In the genomic region with DNA sequence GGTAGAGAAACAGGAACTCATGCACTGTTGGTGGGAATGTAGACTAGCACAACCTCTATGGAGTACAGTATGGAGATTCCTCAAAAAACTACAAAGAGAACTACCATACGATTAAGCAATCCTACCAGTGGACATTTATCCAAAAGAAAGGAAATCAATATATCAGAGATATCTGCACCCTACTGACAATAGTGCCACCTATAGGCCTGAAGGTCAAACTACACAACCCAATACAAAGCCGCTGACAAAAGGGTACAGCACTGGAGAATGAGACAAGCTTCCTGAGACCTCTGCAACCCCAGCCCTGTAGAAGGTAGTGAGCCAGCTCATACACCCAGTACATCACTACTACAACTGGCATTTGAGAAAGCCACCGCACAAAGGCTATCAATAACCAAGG, we compare ENCODE assay signal across 10 cellular contexts.
DNase-seq lines count a peak whose midpoint lies in the region; ATAC-seq and TF ChIP-seq lines count a peak whose summit lies in the region.
"Had no signal": no experiment of that assay in that cellular context is flagged by ENCODE, and none has a peak within 500 bp of the region (broad histone marks: within the 10 kb centered on the region; RNA-seq: fewer than 3 reads in every experiment).

No MANE protein-coding gene starts in this region.

- no peaks in the 10 kb centered on the region for H3K79me2 ChIP-seq in PC-9 (ENCODE audit: low read depth)

- no peak for ATAC-seq in stimulated activated naive CD8-positive, alpha-beta T cell treated with anti-CD3 and anti-CD28 coated beads, Interleukin-15, amount 100 ng/mL, for 72 hours
- ATAC-seq in GM21515 (IDR thresholded peaks at IDR 0.05; ENCODE audit: unreplicated experiment) = no peak

- H3K4me3 ChIP-seq in AG04449 (ENCODE audit: low read depth, low read length) = no peak overlapping the region
- no peak overlapping the region for H3K4me3 ChIP-seq in PC-9
- H3K4me3 ChIP-seq: ascending aorta had no signal

- peaks cover 30% of the 10 kb centered on the region for H3K36me3 Mint-ChIP-seq in glutamatergic neuron (ENCODE audit: unreplicated experiment)

- H2AFZ ChIP-seq in PC-9 = no peak overlapping the region

- no peak overlapping the region for H3K4me2 ChIP-seq in PC-9

- H3K36me3 ChIP-seq in PC-9 (ENCODE audit: low read depth) = no peaks in the 10 kb centered on the region
- H3K36me3 ChIP-seq: ascending aorta had no signal

- no peaks in the 10 kb centered on the region for H3K4me1 Mint-ChIP-seq in glutamatergic neuron (ENCODE audit: low read depth, unreplicated experiment)
- no peaks in the 10 kb centered on the region for H3K4me1 Mint-ChIP-seq in stimulated activated naive CD8-positive, alpha-beta T cell treated with anti-CD3 and anti-CD28 coated beads, Interleukin-15, amount 100 ng/mL, for 72 hours
- H3K4me1 Mint-ChIP-seq: activated B cell treated with CpG ODN at 0.5 μM for 24 hours had no signal

- H3K9me3 Mint-ChIP-seq in glutamatergic neuron (ENCODE audit: unreplicated experiment) = peaks cover 9% of the 10 kb centered on the region
- peaks cover 22 to 27% of the 10 kb centered on the region in 2 donors for H3K9me3 Mint-ChIP-seq in stimulated activated naive CD8-positive, alpha-beta T cell treated with anti-CD3 and anti-CD28 coated beads, Interleukin-15, amount 100 ng/mL, for 72 hours

- H3K9me3 ChIP-seq in PC-9 (ENCODE audit: insufficient read depth, low read depth) = 0 out of 2 replicates have a peak, but pooled peaks cover 2% of the 10 kb centered on the region

- no peaks in the 10 kb centered on the region for H4K20me1 ChIP-seq in PC-9 (ENCODE audit: insufficient read depth)

- no peaks in the 10 kb centered on the region for H3F3A ChIP-seq in PC-9 (ENCODE audit: insufficient read depth, low read depth)

- CTCF ChIA-PET in AG04449 (lab: Yijun Ruan, JAX) (interaction anchor here (0.8 to 4.3 kb wide), 3 partner anchors 14 to 42 kb away, joined by 4 to 20 read pairs (median 5); no protein-coding TSS in a partner anchor), PC-9 (lab: Charles Lee) (no interaction called here)

- H3K4me1 ChIP-seq in PC-9 (replicated peaks; ENCODE audit: insufficient read depth) = no peaks in the 10 kb centered on the region
- H3K4me1 ChIP-seq: ascending aorta had no signal

- TF ChIP-seq CTCF in AG04449 (IDR thresholded peaks at IDR 0.05; ENCODE audit: insufficient read depth, low read length, missing control alignments) (peak; percentile 12), GM12873 (IDR thresholded peaks at IDR 0.05; ENCODE audit: insufficient read depth, low read depth, low read length, missing control alignments) (peak; percentile 63), PC-9 (conservative IDR thresholded peaks at IDR 0.05) (peak; percentile 54; the same call in 1 of the 2 replicates), glutamatergic neuron (IDR thresholded peaks at IDR 0.05; ENCODE audit: partially characterized antibody, unreplicated experiment) (peak; percentile 73)

- no peak overlapping the region for H3K4me3 Mint-ChIP-seq in glutamatergic neuron (ENCODE audit: unreplicated experiment)
- no peak overlapping the region for H3K4me3 Mint-ChIP-seq in stimulated activated naive CD8-positive, alpha-beta T cell treated with anti-CD3 and anti-CD28 coated beads, Interleukin-15, amount 100 ng/mL, for 72 hours
- H3K4me3 Mint-ChIP-seq: activated B cell treated with CpG ODN at 0.5 μM for 24 hours had no signal

- no peaks in the 10 kb centered on the region for H3K9me2 ChIP-seq in PC-9 (ENCODE audit: insufficient read depth)

- intact Hi-C loops in PC-9 (cut with micrococcal nuclease; ENCODE audit: unreplicated experiment) = no loop called here

- H3K27me3 ChIP-seq in PC-9 (ENCODE audit: insufficient read depth, low read depth) = no peaks in the 10 kb centered on the region
- H3K27me3 ChIP-seq: ascending aorta had no signal

- POLR2A ChIA-PET in AG04449 (lab: Yijun Ruan, JAX) = no interaction called here
- POLR2A ChIA-PET in PC-9 (lab: Charles Lee; ENCODE audit: unreplicated experiment) = no interaction called here

- no peak overlapping the region for H3K27ac ChIP-seq in PC-9
- H3K27ac ChIP-seq: ascending aorta had no signal

- DNase-seq in AG04449 (ENCODE audit: low read depth, low spot score) = no peak
- DNase-seq in PC-9 = no peak
- no peak for DNase-seq in glutamatergic neuron
- DNase-seq in stimulated activated naive CD8-positive, alpha-beta T cell treated with anti-CD3 and anti-CD28 coated beads, Interleukin-15, amount 100 ng/mL, for 72 hours = no peak
- DNase-seq in germinal center (ENCODE audit: low spot score) = no peak
- DNase-seq in NCI-H2196 (lab: John Stamatoyannopoulos, UW; ENCODE audit: unreplicated experiment) = no peak
- DNase-seq: activated B cell treated with CpG ODN at 0.5 μM for 24 hours had no signal

- no peak overlapping the region for H3K27ac Mint-ChIP-seq in glutamatergic neuron (ENCODE audit: unreplicated experiment)
- no peak overlapping the region for H3K27ac Mint-ChIP-seq in stimulated activated naive CD8-positive, alpha-beta T cell treated with anti-CD3 and anti-CD28 coated beads, Interleukin-15, amount 100 ng/mL, for 72 hours
- H3K27ac Mint-ChIP-seq: activated B cell treated with CpG ODN at 0.5 μM for 24 hours had no signal

- no TSS peak for BruUV-seq in PC-9 (replicated peaks; lab: Mats Ljungman, UMichigan)

- peaks cover 2% of the 10 kb centered on the region for H3K27me3 Mint-ChIP-seq in glutamatergic neuron (ENCODE audit: unreplicated experiment)
- no peaks in the 10 kb centered on the region for H3K27me3 Mint-ChIP-seq in stimulated activated naive CD8-positive, alpha-beta T cell treated with anti-CD3 and anti-CD28 coated beads, Interleukin-15, amount 100 ng/mL, for 72 hours
- H3K27me3 Mint-ChIP-seq: activated B cell treated with CpG ODN at 0.5 μM for 24 hours had no signal

Comparison
In these comparisons a context has a peak if more than half of its experiments do, and no peak if none do; other contexts are left out.
1. CTCF ChIP-seq: peak in every context shown above with its lines; median percentile 73 in glutamatergic neuron; 63 in GM12873; 54 in PC-9; 12 in AG04449.